Comparison of ENCODE assay signal across 21 cellular contexts in genomic region chr4:187321741-187322140, GRCh38.
A peak's percentile ranks its signal among the peaks of the same experiment; 100 is the strongest.
DNase-seq lines count a peak whose midpoint lies in the region; FAIRE-seq and TF ChIP-seq lines count a peak whose summit lies in the region.
"Had no signal": no experiment of that assay in that cellular context is flagged by ENCODE, and none has a peak within 500 bp of the region (broad histone marks: within the 10 kb centered on the region; RNA-seq: fewer than 3 reads in every experiment).

No MANE protein-coding gene starts in this region.

- H3K4me1 ChIP-seq in adipocyte (ENCODE audit: control insufficient read depth, insufficient read depth, low read length): no peaks in the 10 kb centered on the region
- no peaks in the 10 kb centered on the region for H3K4me1 ChIP-seq in ovary (ENCODE audit: insufficient read depth)
- H3K4me1 ChIP-seq: HAP-1 had no signal

- no peak for TF ChIP-seq CTCF in fibroblast of pulmonary artery (IDR thresholded peaks at IDR 0.05; ENCODE audit: low read length, missing control alignments)
- TF ChIP-seq CTCF in ovary (IDR thresholded peaks at IDR 0.05): no peak

- no peak overlapping the region for H3K27ac ChIP-seq in ovary
- H3K27ac ChIP-seq: C4-2B, GM23248 had no signal

- no peak for TF ChIP-seq EP300 in ovary (IDR thresholded peaks at IDR 0.05)

- no peak for TF ChIP-seq POLR2A in H54 (IDR thresholded peaks at IDR 0.05; ENCODE audit: low read depth, low read length)
- TF ChIP-seq POLR2A in ovary (IDR thresholded peaks at IDR 0.05): no peak

- H3K4me3 ChIP-seq in adipocyte (ENCODE audit: low read length): no peak overlapping the region
- no peak overlapping the region for H3K4me3 ChIP-seq in fibroblast of pulmonary artery (replicated peaks; ENCODE audit: low read depth, low read length)
- no peak overlapping the region for H3K4me3 ChIP-seq in ovary
- H3K4me3 ChIP-seq: GM23248, HAP-1 had no signal

- WGBS in ovary, 3 donors: 10 to 11% (median 10%) methylated on average over 2 of the region's 2 CpGs

- no peaks in the 10 kb centered on the region for H3K27me3 ChIP-seq in adipocyte (replicated peaks; ENCODE audit: control insufficient read depth, insufficient read depth, low read length)
- H3K27me3 ChIP-seq in ovary: no peaks in the 10 kb centered on the region

- H3K9ac ChIP-seq in adipocyte (ENCODE audit: low read length): no peak overlapping the region
- H3K9ac ChIP-seq: GM23248 had no signal

- intact Hi-C loops in posterior cingulate gyrus (cut with DNase I) (no loop called here), ovary (cut with DNase I) (no loop called here)

- H3K9me3 ChIP-seq in adipocyte (ENCODE audit: control insufficient read depth, low read length): peaks cover 2% of the 10 kb centered on the region
- no peaks in the 10 kb centered on the region for H3K9me3 ChIP-seq in ovary
- H3K9me3 ChIP-seq: HAP-1 had no signal

- H3K36me3 ChIP-seq in adipocyte (ENCODE audit: control insufficient read depth, insufficient read depth, low read length, severe bottlenecking): no peaks in the 10 kb centered on the region
- no peaks in the 10 kb centered on the region for H3K36me3 ChIP-seq in ovary
- H3K36me3 ChIP-seq: HAP-1 had no signal

- no peak for FAIRE-seq in H54 (lab: Jason Lieb, UNC)

- peak; percentile 49 for DNase-seq in adipocyte (ENCODE audit: low read depth)
- peak; percentile 42 for DNase-seq in astrocyte of the hippocampus (ENCODE audit: low read depth, low spot score)
- peak; percentile 8 for DNase-seq in fibroblast of pulmonary artery (ENCODE audit: low read depth)
- DNase-seq in renal cortical epithelial cell (ENCODE audit: low read depth): peak; percentile 3
- no peak for DNase-seq in posterior cingulate gyrus
- no peak for DNase-seq in H54 (ENCODE audit: insufficient read length, low spot score)
- no peak for DNase-seq in ovary
- DNase-seq in D341Med (ENCODE audit: low spot score): no peak
- DNase-seq: CD8-positive, alpha-beta T cell; DMS79 treated with DMSO at 0.1 percent for 48 hours; GM23248; HFFc6; IMR-90; KG1; MM.1S; NCI-H2029; NCI-H446; NCI-H524 treated with DMSO at 0.1 percent for 48 hours; NCI-H774 had no signal

Comparison
In these comparisons a context has a peak if more than half of its experiments do, and no peak if none do; other contexts are left out.
1. DNase-seq: peak in adipocyte (single experiment), astrocyte of the hippocampus (single experiment), fibroblast of pulmonary artery (single experiment) and renal cortical epithelial cell (single experiment); none in posterior cingulate gyrus (0 of 10), H54 (single experiment), ovary (0 of 5) and D341Med (single experiment).